Comparison of ENCODE assay signal across 17 cellular contexts in the genomic region with DNA sequence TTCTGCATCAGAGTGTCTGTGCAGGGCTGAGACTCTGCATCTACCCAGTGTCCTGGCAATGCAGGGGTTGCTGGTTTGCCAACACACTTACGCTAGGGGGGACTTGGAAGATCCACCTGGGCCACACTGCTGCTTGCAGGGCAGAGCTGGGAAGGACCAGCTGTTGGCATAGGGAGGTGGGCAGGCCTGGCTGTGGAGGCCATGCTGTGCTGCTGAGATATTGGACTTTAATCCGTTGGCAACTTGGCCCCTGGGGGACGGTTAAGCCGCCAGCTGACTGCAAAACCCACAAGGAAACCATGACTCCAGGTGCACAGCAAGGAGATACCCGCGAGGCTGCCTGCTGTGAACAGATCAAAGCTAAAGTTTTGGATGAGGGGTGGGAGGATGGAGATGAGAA.
A peak's percentile ranks its signal among the peaks of the same experiment; 100 is the strongest.
DNase-seq lines count a peak whose midpoint lies in the region; ATAC-seq and TF ChIP-seq lines count a peak whose summit lies in the region.
"Had no signal": no experiment of that assay in that cellular context is flagged by ENCODE, and none has a peak within 500 bp of the region (broad histone marks: within the 10 kb centered on the region; RNA-seq: fewer than 3 reads in every experiment).

No MANE protein-coding gene starts in this region.

- DNase-seq in activated CD8-positive, alpha-beta T cell treated with anti-CD3 and anti-CD28 coated beads, Interleukin-2, amount 10 ng/mL, durations not matched to agents 7 days and 5 days = peak; percentile 12
- no peak for DNase-seq in activated CD8-positive, alpha-beta T cell treated with anti-CD3 and anti-CD28 coated beads for 36 hours
- peak; percentile 77 for DNase-seq in NB4 (ENCODE audit: low read depth)
- peak; percentile 36 for DNase-seq in coronary artery (ENCODE audit: low spot score)
- peak; percentile 27 for DNase-seq in type B pancreatic cell (ENCODE audit: extremely low spot score, unreplicated experiment)
- no peak for DNase-seq in NCI-H1930 (lab: John Stamatoyannopoulos, UW)
- DNase-seq: GOT3, MV-4-11, NCI-H1417, NCI-H1694 treated with DMSO at 0.1 percent for 48 hours, NCI-H446 treated with DMSO at 0.1 percent for 48 hours, Peyer's patch, SJCRH30, T-helper 1 cell had no signal

- no peak overlapping the region for H3K4me3 Mint-ChIP-seq in activated CD8-positive, alpha-beta T cell treated with anti-CD3 and anti-CD28 coated beads, Interleukin-2, amount 10 ng/mL, durations not matched to agents 7 days and 5 days
- H3K4me3 Mint-ChIP-seq in activated CD8-positive, alpha-beta T cell treated with anti-CD3 and anti-CD28 coated beads for 36 hours = no peak overlapping the region
- H3K4me3 Mint-ChIP-seq in type B pancreatic cell = no peak overlapping the region

- no peak overlapping the region for H3K27ac Mint-ChIP-seq in activated CD8-positive, alpha-beta T cell treated with anti-CD3 and anti-CD28 coated beads, Interleukin-2, amount 10 ng/mL, durations not matched to agents 7 days and 5 days
- no peak overlapping the region for H3K27ac Mint-ChIP-seq in activated CD8-positive, alpha-beta T cell treated with anti-CD3 and anti-CD28 coated beads for 36 hours
- H3K27ac Mint-ChIP-seq in type B pancreatic cell = no peak overlapping the region

- CTCF ChIA-PET in activated CD8-positive, alpha-beta T cell treated with anti-CD3 and anti-CD28 coated beads, Interleukin-2, amount 10 ng/mL, durations not matched to agents 7 days and 5 days (lab: Charles Lee) = no interaction called here
- CTCF ChIA-PET in activated CD8-positive, alpha-beta T cell treated with anti-CD3 and anti-CD28 coated beads for 36 hours (lab: Charles Lee) = no interaction called here

- TF ChIP-seq CTCF in activated CD8-positive, alpha-beta T cell treated with anti-CD3 and anti-CD28 coated beads for 36 hours (IDR thresholded peaks at IDR 0.05) = no peak
- no peak for TF ChIP-seq CTCF in NB4 (IDR thresholded peaks at IDR 0.05; ENCODE audit: low read depth, low read length)
- TF ChIP-seq CTCF in coronary artery (IDR thresholded peaks at IDR 0.05) = no peak
- TF ChIP-seq CTCF in type B pancreatic cell (conservative IDR thresholded peaks at IDR 0.05) = no peak

- no peak overlapping the region for H3K27ac ChIP-seq in coronary artery
- H3K27ac ChIP-seq: KMS-11, Peyer's patch, SJCRH30 had no signal

- H3K27me3 Mint-ChIP-seq in activated CD8-positive, alpha-beta T cell treated with anti-CD3 and anti-CD28 coated beads, Interleukin-2, amount 10 ng/mL, durations not matched to agents 7 days and 5 days (ENCODE audit: low read depth) = peaks cover 44% of the 10 kb centered on the region
- H3K27me3 Mint-ChIP-seq in activated CD8-positive, alpha-beta T cell treated with anti-CD3 and anti-CD28 coated beads for 36 hours = peaks cover 27% of the 10 kb centered on the region
- H3K27me3 Mint-ChIP-seq in type B pancreatic cell = peaks cover 10% of the 10 kb centered on the region

- H3K36me3 Mint-ChIP-seq in activated CD8-positive, alpha-beta T cell treated with anti-CD3 and anti-CD28 coated beads, Interleukin-2, amount 10 ng/mL, durations not matched to agents 7 days and 5 days (ENCODE audit: low read depth) = no peaks in the 10 kb centered on the region
- H3K36me3 Mint-ChIP-seq in activated CD8-positive, alpha-beta T cell treated with anti-CD3 and anti-CD28 coated beads for 36 hours (ENCODE audit: low read depth) = no peaks in the 10 kb centered on the region
- no peaks in the 10 kb centered on the region for H3K36me3 Mint-ChIP-seq in type B pancreatic cell

- H3K4me1 Mint-ChIP-seq in activated CD8-positive, alpha-beta T cell treated with anti-CD3 and anti-CD28 coated beads, Interleukin-2, amount 10 ng/mL, durations not matched to agents 7 days and 5 days (ENCODE audit: low read depth) = peaks cover 4% of the 10 kb centered on the region
- no peaks in the 10 kb centered on the region for H3K4me1 Mint-ChIP-seq in activated CD8-positive, alpha-beta T cell treated with anti-CD3 and anti-CD28 coated beads for 36 hours (ENCODE audit: low read depth)
- H3K4me1 Mint-ChIP-seq in type B pancreatic cell (ENCODE audit: unreplicated experiment) = no peaks in the 10 kb centered on the region

- no peak for TF ChIP-seq POLR2A in NB4 (IDR thresholded peaks at IDR 0.05; ENCODE audit: extremely low read depth, insufficient read length)

- intact Hi-C loops in activated CD8-positive, alpha-beta T cell treated with anti-CD3 and anti-CD28 coated beads for 36 hours (cut with micrococcal nuclease) = no loop called here

- no peak for ATAC-seq in activated CD8-positive, alpha-beta T cell treated with anti-CD3 and anti-CD28 coated beads, Interleukin-2, amount 10 ng/mL, durations not matched to agents 7 days and 5 days
- no peak for ATAC-seq in activated CD8-positive, alpha-beta T cell treated with anti-CD3 and anti-CD28 coated beads for 36 hours
- no peak for ATAC-seq in GM18861 (IDR thresholded peaks at IDR 0.05; ENCODE audit: unreplicated experiment)
- no peak for ATAC-seq in GM19395 (IDR thresholded peaks at IDR 0.05; ENCODE audit: unreplicated experiment)

- H3K9me3 Mint-ChIP-seq in activated CD8-positive, alpha-beta T cell treated with anti-CD3 and anti-CD28 coated beads, Interleukin-2, amount 10 ng/mL, durations not matched to agents 7 days and 5 days (ENCODE audit: insufficient read depth) = no peaks in the 10 kb centered on the region
- H3K9me3 Mint-ChIP-seq in activated CD8-positive, alpha-beta T cell treated with anti-CD3 and anti-CD28 coated beads for 36 hours = no peaks in the 10 kb centered on the region
- peaks cover 15% of the 10 kb centered on the region for H3K9me3 Mint-ChIP-seq in type B pancreatic cell

- POLR2A ChIA-PET in activated CD8-positive, alpha-beta T cell treated with anti-CD3 and anti-CD28 coated beads, Interleukin-2, amount 10 ng/mL, durations not matched to agents 7 days and 5 days (lab: Charles Lee) = no interaction called here
- POLR2A ChIA-PET in activated CD8-positive, alpha-beta T cell treated with anti-CD3 and anti-CD28 coated beads for 36 hours (lab: Charles Lee) = no interaction called here

- H3K4me3 ChIP-seq in NB4 (ENCODE audit: low read depth, low read length) (no peak overlapping the region), coronary artery (no peak overlapping the region)
- H3K4me3 ChIP-seq: Peyer's patch, SJCRH30 had no signal

Comparison
In these comparisons a context has a peak if more than half of its experiments do, and no peak if none do; other contexts are left out.
1. DNase-seq: peak in activated CD8-positive, alpha-beta T cell treated with anti-CD3 and anti-CD28 coated beads, Interleukin-2, amount 10 ng/mL, durations not matched to agents 7 days and 5 days (single experiment), NB4 (single experiment), coronary artery (single experiment) and type B pancreatic cell (single experiment); none in activated CD8-positive, alpha-beta T cell treated with anti-CD3 and anti-CD28 coated beads for 36 hours (single experiment) and NCI-H1930 (0 of 2).